ENCODE assay signal across 28 cellular contexts in genomic region chr11:47496808-47497207, GRCh38. TPM values are rescaled to one million over a fixed set of nuclear protein-coding genes. Genes with fewer than 3 reads are reported as not detected.
"Had no signal": no experiment of that assay in that cellular context is flagged by ENCODE, and none has a peak within 500 bp of the region (broad histone marks: within the 10 kb centered on the region; RNA-seq: fewer than 3 reads in every experiment).

No MANE protein-coding gene starts in this region.

- H3K9me3 Mint-ChIP-seq: mesothelial cell of epicardium, naive B cell, natural killer cell, nephron progenitor cell, neural progenitor cell had no signal

- H3K27ac ChIP-seq: neural progenitor cell, sigmoid colon, suprapubic skin, upper lobe of right lung had no signal

- H3K36me3 Mint-ChIP-seq: natural killer cell had no signal

- H3K4me3 Mint-ChIP-seq: mesothelial cell of epicardium, naive B cell, natural killer cell, nephron progenitor cell, neural progenitor cell had no signal

- H3K27ac Mint-ChIP-seq: mesothelial cell of epicardium, naive B cell, nephron progenitor cell, neural progenitor cell, progenitor cell of endocrine pancreas had no signal

- H3K27me3 Mint-ChIP-seq: naive B cell, progenitor cell of endocrine pancreas had no signal

- ATAC-seq: left cardiac atrium, left lobe of liver, natural killer cell, right cardiac atrium, upper lobe of right lung had no signal

- H3K36me3 ChIP-seq: neural progenitor cell, suprapubic skin had no signal

- DNase-seq: head of caudate nucleus; hippocampal formation; kidney glomerular epithelial cell; left cardiac atrium; mesendoderm; naive B cell; natural killer cell; nephron progenitor cell; occipital lobe; retina; right cardiac atrium; sigmoid colon; small intestine; stimulated activated CD4-positive, alpha-beta T cell treated with anti-CD3 and anti-CD28 coated beads, Interleukin-2, amount 100 ng/mL, for 24 hours; stimulated activated CD4-positive, alpha-beta T cell treated with anti-CD3 and anti-CD28 coated beads, Interleukin-4, amount 100 ng/mL, for 1 hour; stimulated activated naive CD4-positive, alpha-beta T cell; tibial artery; trophoblast cell; upper lobe of right lung had no signal

- H3K4me2 ChIP-seq: neural progenitor cell had no signal

- H3K27me3 ChIP-seq: neural progenitor cell, neutrophil, sigmoid colon, suprapubic skin, tibial artery, upper lobe of right lung had no signal

- H3K9me3 ChIP-seq: neutrophil, sigmoid colon, suprapubic skin, thoracic aorta, tibial artery, upper lobe of right lung had no signal

- H3K9ac ChIP-seq: neural progenitor cell had no signal

- H2AFZ ChIP-seq: neural progenitor cell had no signal

- H3K4me3 ChIP-seq: lung, neural progenitor cell, sigmoid colon, suprapubic skin, thoracic aorta, tibial artery, upper lobe of right lung had no signal

RNA-seq across cellular contexts. Expression of gene RAPSN, which starts 47.9 kb away (rescaled TPM):
- total RNA-seq: left cardiac atrium, occipital lobe, subcutaneous adipose tissue had no signal
